In genomic region chr20:11692567-11692966, GRCh38 we compare ENCODE assay signal across 24 cellular contexts.
DNase-seq lines count a peak whose midpoint lies in the region; FAIRE-seq and TF ChIP-seq lines count a peak whose summit lies in the region.
"Had no signal": no experiment of that assay in that cellular context is flagged by ENCODE, and none has a peak within 500 bp of the region (broad histone marks: within the 10 kb centered on the region; RNA-seq: fewer than 3 reads in every experiment).

No MANE protein-coding gene starts in this region.

- H3K4me1 ChIP-seq in BLaER1 (peaks cover 10% of the 10 kb centered on the region; the same call in 1 of the 2 replicates), endothelial cell of umbilical vein (ENCODE audit: control insufficient read depth, extremely low read depth, insufficient read depth, low read length) (peaks cover 7% of the 10 kb centered on the region)

- no peak overlapping the region for H2AFZ ChIP-seq in endothelial cell of umbilical vein (ENCODE audit: low read depth, low read length)

- H4K20me1 ChIP-seq in BLaER1: no peaks in the 10 kb centered on the region
- H4K20me1 ChIP-seq in endothelial cell of umbilical vein (replicated peaks; ENCODE audit: control insufficient read depth, extremely low read depth, insufficient read depth, low read length): no peaks in the 10 kb centered on the region

- no peak for TF ChIP-seq POLR2A in endothelial cell of umbilical vein (IDR thresholded peaks at IDR 0.05; ENCODE audit: low read depth, low read length)

- intact Hi-C loops in endothelial cell of umbilical vein (cut with micrococcal nuclease): no loop called here

- no peaks in the 10 kb centered on the region for H3K9me1 ChIP-seq in endothelial cell of umbilical vein (replicated peaks; ENCODE audit: control insufficient read depth, extremely low read depth, insufficient read depth, low read length)

- POLR2A ChIA-PET in endothelial cell of umbilical vein (lab: Charles Lee): no interaction called here

- H3K9ac ChIP-seq in BLaER1 (no peak overlapping the region), endothelial cell of umbilical vein (replicated peaks; ENCODE audit: extremely low read depth, insufficient read depth, low read length) (no peak overlapping the region)

- H3K27me3 ChIP-seq in BLaER1 (no peaks in the 10 kb centered on the region), endothelial cell of umbilical vein (ENCODE audit: control insufficient read depth in 2 of 2, insufficient read depth in 2 of 2, low read length in 2 of 2) (no peaks in the 10 kb centered on the region)

- H3K27ac ChIP-seq in BLaER1 (no peak overlapping the region), endothelial cell of umbilical vein (ENCODE audit: insufficient read depth, low read depth, low read length) (no peak overlapping the region)
- H3K27ac ChIP-seq: 22Rv1, A549 had no signal

- no peak for TF ChIP-seq CTCF in endothelial cell of umbilical vein (IDR thresholded peaks at IDR 0.05; ENCODE audit: extremely low read depth in 1 of 2, insufficient read depth in 1 of 2, low read depth in 1 of 2, low read length in 2 of 2)
- TF ChIP-seq CTCF in nephron progenitor cell (IDR thresholded peaks at IDR 0.05): no peak
- no peak for TF ChIP-seq CTCF in GM10266 (IDR thresholded peaks at IDR 0.05; ENCODE audit: control insufficient read depth, insufficient read depth, low read depth, missing control alignments)

- H3K36me3 Mint-ChIP-seq in nephron progenitor cell (ENCODE audit: low read depth): no peaks in the 10 kb centered on the region
- H3K36me3 Mint-ChIP-seq: CD14-positive monocyte; CD4-positive, alpha-beta memory T cell; CD4-positive, CD25-positive, alpha-beta regulatory T cell; CD8-positive, alpha-beta memory T cell had no signal

- no peak overlapping the region for H3K4me3 Mint-ChIP-seq in nephron progenitor cell
- H3K4me3 Mint-ChIP-seq: B cell; CD14-positive monocyte; CD4-positive, alpha-beta memory T cell; CD4-positive, CD25-positive, alpha-beta regulatory T cell; CD8-positive, alpha-beta memory T cell had no signal

- no peaks in the 10 kb centered on the region for H3K79me2 ChIP-seq in endothelial cell of umbilical vein (ENCODE audit: control insufficient read depth, insufficient read depth, low read length)

- peaks cover 6% of the 10 kb centered on the region for H3K9me3 Mint-ChIP-seq in nephron progenitor cell

- no peak for FAIRE-seq in endothelial cell of umbilical vein (lab: Jason Lieb, UNC)
- FAIRE-seq: GM12891, GM19239 had no signal

- CTCF ChIA-PET in endothelial cell of umbilical vein (lab: Charles Lee): interaction anchor here (0.7 to 1.6 kb wide), 8 partner anchors 11 to 320 kb away, joined by 3 to 8 read pairs (median 3); no protein-coding TSS in a partner anchor

- peaks cover 6% of the 10 kb centered on the region for H3K27me3 Mint-ChIP-seq in nephron progenitor cell (ENCODE audit: low read depth, poor library complexity)
- H3K27me3 Mint-ChIP-seq: B cell; CD4-positive, alpha-beta memory T cell; CD4-positive, CD25-positive, alpha-beta regulatory T cell; CD8-positive, alpha-beta memory T cell had no signal

- peaks cover 30% of the 10 kb centered on the region for H3K4me1 Mint-ChIP-seq in nephron progenitor cell
- H3K4me1 Mint-ChIP-seq: B cell; CD14-positive monocyte; CD4-positive, alpha-beta memory T cell; CD8-positive, alpha-beta memory T cell had no signal

- H3K9me3 ChIP-seq in BLaER1 (peaks cover 3% of the 10 kb centered on the region), endothelial cell of umbilical vein (replicated peaks; ENCODE audit: control insufficient read depth, insufficient read depth, low read length) (no peaks in the 10 kb centered on the region)

- H3K36me3 ChIP-seq in BLaER1: no peaks in the 10 kb centered on the region
- no peaks in the 10 kb centered on the region for H3K36me3 ChIP-seq in endothelial cell of umbilical vein (ENCODE audit: control insufficient read depth in 2 of 2, extremely low read depth in 1 of 2, insufficient read depth in 2 of 2, low read length in 2 of 2)

- H3K4me2 ChIP-seq in BLaER1 (0 out of 2 replicates have a peak overlapping the region, but pooled peaks have one; percentile 9), endothelial cell of umbilical vein (ENCODE audit: insufficient read depth, low read length) (peak overlapping the region; percentile 33)
- H3K4me2 ChIP-seq: A549 had no signal

- DNase-seq in endothelial cell of umbilical vein (ENCODE audit: low read depth, low spot score) (peak; percentile 37), nephron progenitor cell (no peak), GM10266 (ENCODE audit: extremely low spot score) (no peak)
- DNase-seq in activated naive CD4-positive, alpha-beta T cell (lab: John Stamatoyannopoulos, UW): no peak
- DNase-seq: AML-193; C1 segment of cervical spinal cord; CD4-positive, alpha-beta memory T cell; CD4-positive, CD25-positive, alpha-beta regulatory T cell; CD8-positive, alpha-beta memory T cell; COR-L47; DMS 273 treated with DMSO at 0.1 percent for 48 hours; DMS153; DMS53; DMS79; DND-41; EL; GDM1 had no signal

- peak overlapping the region; percentile 60 for H3K27ac Mint-ChIP-seq in nephron progenitor cell
- H3K27ac Mint-ChIP-seq: B cell; CD14-positive monocyte; CD4-positive, alpha-beta memory T cell; CD4-positive, CD25-positive, alpha-beta regulatory T cell; CD8-positive, alpha-beta memory T cell had no signal

- BruUV-seq in endothelial cell of umbilical vein (replicated peaks; lab: Mats Ljungman, UMichigan): no TSS peak

- dilution Hi-C loops in endothelial cell of umbilical vein (cut with MboI; ENCODE audit: extremely low pct_ligation_motif_present, low sequenced_read_pairs): no loop called here

- no peak overlapping the region for H3K4me3 ChIP-seq in BLaER1
- H3K4me3 ChIP-seq in endothelial cell of umbilical vein (replicated peaks in 1 of 3; ENCODE audit: insufficient read depth in 1 of 3, low read depth in 1 of 3, low read length in 3 of 3): no peak overlapping the region
- H3K4me3 ChIP-seq: A549 had no signal

TF ChIP-seq in endothelial cell of umbilical vein, 7 proteins besides CTCF, POLR2A, EP300 and RAD21:
- no peak for TF ChIP-seq POLR2AphosphoS5 (IDR thresholded peaks at IDR 0.05; ENCODE audit: insufficient read depth, low read depth, low read length)
- TF ChIP-seq GATA2 (IDR thresholded peaks at IDR 0.05; ENCODE audit: insufficient read depth, insufficient read length, low read depth, low read length): no peak
- no peak for TF ChIP-seq EZH2 (IDR thresholded peaks at IDR 0.05; ENCODE audit: borderline replicate concordance, low read depth, low read length, severe bottlenecking)
- TF ChIP-seq MYC (IDR thresholded peaks at IDR 0.05; ENCODE audit: low read depth, low read length): no peak
